ENCODE assay signal across 11 cellular contexts in the genomic region with DNA sequence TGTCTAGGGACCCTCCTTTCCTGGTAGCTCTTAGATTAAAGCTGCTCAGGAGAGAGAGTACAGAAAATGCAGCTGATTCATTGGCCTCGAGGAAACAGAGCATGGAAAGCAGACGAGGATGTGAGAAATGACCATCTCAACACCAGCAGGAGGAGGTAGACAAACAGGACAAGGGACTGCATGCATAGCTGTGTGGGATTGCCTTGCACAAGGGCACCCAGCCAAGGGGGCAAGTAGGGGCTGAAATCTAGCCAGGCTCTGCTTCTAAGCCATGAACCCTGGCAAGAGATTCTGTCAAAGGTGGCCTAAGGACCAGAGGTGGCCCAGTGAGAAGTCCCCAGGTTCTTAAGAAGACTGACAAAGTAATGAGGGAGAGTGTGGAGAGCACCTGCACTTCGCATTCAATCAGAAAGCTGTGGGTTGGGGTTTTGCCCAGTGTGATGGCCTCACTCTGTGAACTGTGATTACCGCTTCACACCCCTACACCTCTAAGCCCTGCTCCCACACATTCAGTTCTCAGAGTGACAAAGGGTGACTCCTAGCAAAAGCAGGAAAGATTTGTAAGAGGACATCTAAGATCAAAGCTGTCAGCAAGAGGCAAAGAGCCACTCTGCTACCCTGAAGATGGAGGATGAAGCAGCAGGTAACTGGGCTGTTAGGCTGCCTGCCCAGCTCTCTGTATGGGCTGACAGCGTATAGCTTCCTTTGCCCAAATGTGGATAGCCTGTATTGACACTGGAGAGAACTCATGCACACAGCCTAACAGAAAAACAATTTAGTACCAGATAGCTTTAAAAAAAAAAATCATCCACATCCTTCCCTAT.
DNase-seq lines count a peak whose midpoint lies in the region; ATAC-seq lines count a peak whose summit lies in the region.
"Had no signal": no experiment of that assay in that cellular context is flagged by ENCODE, and none has a peak within 500 bp of the region (broad histone marks: within the 10 kb centered on the region; RNA-seq: fewer than 3 reads in every experiment).

No MANE protein-coding gene starts in this region.

- peak overlapping the region in 1 of 2 donors; percentile 69 for H3K27ac Mint-ChIP-seq in activated naive CD4-positive, alpha-beta T cell treated with anti-CD3 and anti-CD28 coated beads, Interleukin-2, amount 50 U/mL, for 72 hours

- peak; percentile 86 for ATAC-seq in HG02870 (IDR thresholded peaks at IDR 0.05; ENCODE audit: unreplicated experiment)
- peak; percentile 98 to 99 for ATAC-seq in activated naive CD4-positive, alpha-beta T cell treated with anti-CD3 and anti-CD28 coated beads, Interleukin-2, amount 50 U/mL, for 72 hours
- ATAC-seq: left lobe of liver had no signal

- H3K9me3 Mint-ChIP-seq in activated naive CD4-positive, alpha-beta T cell treated with anti-CD3 and anti-CD28 coated beads, Interleukin-2, amount 50 U/mL, for 72 hours: peaks cover 0 to 7% of the 10 kb centered on the region in 2 donors

- peak; percentile 52 to 59 for DNase-seq in stimulated activated CD4-positive, alpha-beta T cell treated with anti-CD3 and anti-CD28 coated beads, Interleukin-15, amount 100 ng/mL, for 48 hours (ENCODE audit: low read depth in 2 of 2)
- DNase-seq in stimulated activated CD4-positive, alpha-beta T cell treated with anti-CD3 and anti-CD28 coated beads, Interleukin-4, amount 100 ng/mL, for 4 hours: no peak
- peak; percentile 48 to 64 for DNase-seq in activated naive CD4-positive, alpha-beta T cell treated with anti-CD3 and anti-CD28 coated beads, Interleukin-2, amount 50 U/mL, for 72 hours (ENCODE audit: low spot score in 2 of 2)
- no peak for DNase-seq in retina
- no peak for DNase-seq in AG20443 (ENCODE audit: low spot score)
- no peak for DNase-seq in foreskin melanocyte
- DNase-seq: NCI-H2227 treated with DMSO at 0.1 percent for 48 hours, SIG-M5 had no signal

- H3K27ac ChIP-seq in temporal lobe (ENCODE audit: low read depth, low read length): peak overlapping the region; percentile 77

- H3K36me3 Mint-ChIP-seq in activated naive CD4-positive, alpha-beta T cell treated with anti-CD3 and anti-CD28 coated beads, Interleukin-2, amount 50 U/mL, for 72 hours: no peaks in the 10 kb centered on the region

Comparison
In these comparisons a context has a peak if more than half of its experiments do, and no peak if none do; other contexts are left out.
1. DNase-seq: peak in stimulated activated CD4-positive, alpha-beta T cell treated with anti-CD3 and anti-CD28 coated beads, Interleukin-15, amount 100 ng/mL, for 48 hours (2 of 2) and activated naive CD4-positive, alpha-beta T cell treated with anti-CD3 and anti-CD28 coated beads, Interleukin-2, amount 50 U/mL, for 72 hours (2 of 2); none in stimulated activated CD4-positive, alpha-beta T cell treated with anti-CD3 and anti-CD28 coated beads, Interleukin-4, amount 100 ng/mL, for 4 hours (0 of 2), retina (single experiment), AG20443 (single experiment) and foreskin melanocyte (single experiment).